Comparison of ENCODE assay signal across 9 cellular contexts in the genomic region with DNA sequence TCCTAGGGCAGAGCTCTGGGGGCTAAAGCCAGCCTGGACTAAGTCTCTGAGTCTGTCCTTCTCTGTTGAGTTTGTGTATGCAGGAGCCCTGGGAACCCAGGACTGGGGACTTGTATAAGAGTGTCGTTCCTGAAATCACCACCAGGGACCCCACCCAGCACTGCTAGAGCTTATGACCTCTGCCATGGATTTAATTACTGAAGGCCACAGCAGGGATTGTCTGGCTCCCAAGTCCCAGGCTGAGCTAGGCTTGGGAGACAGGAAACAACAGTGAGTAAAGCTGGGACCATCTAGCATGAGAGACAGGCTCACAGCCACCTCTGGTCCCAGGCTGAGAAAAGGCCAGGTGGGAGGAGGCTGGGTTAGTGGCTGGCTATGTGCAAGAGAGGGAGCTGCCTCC. TPM values are rescaled to one million over a fixed set of nuclear protein-coding genes. Genes with fewer than 3 reads are reported as not detected.
DNase-seq lines count a peak whose midpoint lies in the region; ATAC-seq and TF ChIP-seq lines count a peak whose summit lies in the region.
"Had no signal": no experiment of that assay in that cellular context is flagged by ENCODE, and none has a peak within 500 bp of the region (broad histone marks: within the 10 kb centered on the region; RNA-seq: fewer than 3 reads in every experiment).

No MANE protein-coding gene starts in this region.

- H3K36me3 Mint-ChIP-seq in Caco-2 (ENCODE audit: insufficient read depth, unreplicated experiment) (peaks cover 34% of the 10 kb centered on the region), H9 (ENCODE audit: insufficient read depth in 1 of 3, low read depth in 3 of 3) (peaks cover 0 to 2% (median 0%) of the 10 kb centered on the region in 3 experiments; a peak in 2 of 7 replicates)

- no peak overlapping the region for H3K23ac ChIP-seq in H9 (ENCODE audit: insufficient read length, low read depth, low read length)

- H3K4ac ChIP-seq in H9 (ENCODE audit: low read depth, low read length) = no peak overlapping the region

- H3K4me1 Mint-ChIP-seq in Caco-2 (ENCODE audit: low read depth, unreplicated experiment) (peaks cover 53% of the 10 kb centered on the region), H9 (peaks cover 10 to 17% of the 10 kb centered on the region in 2 experiments)

- no peaks in the 10 kb centered on the region for H3K27me3 Mint-ChIP-seq in Caco-2 (ENCODE audit: insufficient read depth, unreplicated experiment)
- H3K27me3 Mint-ChIP-seq in H9 (ENCODE audit: low read depth) = peaks cover 89% of the 10 kb centered on the region

- no peak overlapping the region for H3K56ac ChIP-seq in H9 (ENCODE audit: insufficient read length, low read depth, low read length)

- no peak for TF ChIP-seq POLR2A in heart left ventricle (IDR thresholded peaks at IDR 0.05)
- no peak for TF ChIP-seq POLR2A in prostate gland (IDR thresholded peaks at IDR 0.05)

- H4K20me1 ChIP-seq in H9 (ENCODE audit: control insufficient read depth, insufficient read depth, insufficient read length) (no peaks in the 10 kb centered on the region), OCI-LY3 (ENCODE audit: insufficient read depth, low read length) (no peaks in the 10 kb centered on the region)

- intact Hi-C loops in Caco-2 (cut with micrococcal nuclease; ENCODE audit: unreplicated experiment) (loop anchor here (5.0 kb wide), 1 partner anchor 57 kb away; no protein-coding TSS in a partner anchor), heart left ventricle (cut with DNase I) (loop anchor here in 2 of 10 donors (5.0 kb wide), 1 partner anchor 57 kb away; no protein-coding TSS in a partner anchor), prostate gland (cut with DNase I) (loop anchor here (2.0 to 5.0 kb wide), 2 partner anchors 37 to 57 kb away; no protein-coding TSS in a partner anchor)

- ATAC-seq in heart left ventricle (peak; percentile 53 to 83 (median 76)), GM18519 (IDR thresholded peaks at IDR 0.05; ENCODE audit: low FRiP score, unreplicated experiment) (no peak)

- H4K8ac ChIP-seq in H9 (replicated peaks; ENCODE audit: insufficient read length, low read depth, low read length) = no peak overlapping the region

- H3K14ac ChIP-seq in H9 (ENCODE audit: insufficient read depth, low read length) = no peak overlapping the region

- no peak overlapping the region for H4K5ac ChIP-seq in H9 (ENCODE audit: insufficient read length, low read depth, low read length)

- no peak overlapping the region for H2BK15ac ChIP-seq in H9 (ENCODE audit: low read depth, low read length)

- no peaks in the 10 kb centered on the region for H3K79me2 ChIP-seq in H9 (ENCODE audit: insufficient read depth, low read length)
- H3K79me2 ChIP-seq in OCI-LY3 (ENCODE audit: low read length) = no peaks in the 10 kb centered on the region

- H3K4me1 ChIP-seq in Caco-2 (peaks cover 58% of the 10 kb centered on the region), H9 (ENCODE audit: insufficient read depth, low read length) (no peaks in the 10 kb centered on the region), OCI-LY3 (ENCODE audit: low read length) (no peaks in the 10 kb centered on the region), heart left ventricle (peaks cover 0 to 42% (median 20%) of the 10 kb centered on the region in 12 donors), prostate gland (replicated peaks) (peaks cover 6% of the 10 kb centered on the region)

- no peak overlapping the region for H3T11ph ChIP-seq in H9 (ENCODE audit: low read length)

- TF ChIP-seq CTCF in Caco-2 (IDR thresholded peaks at IDR 0.05; ENCODE audit: insufficient read depth in 1 of 2, low read depth in 1 of 2, low read length in 1 of 2, severe bottlenecking in 1 of 2, unreplicated experiment in 1 of 2) (peak; percentile 70 to 72), H9 (conservative IDR thresholded peaks at IDR 0.05) (peak; percentile 74), OCI-LY3 (IDR thresholded peaks at IDR 0.05; ENCODE audit: low read depth, low read length) (peak; percentile 19; the same call in 1 of the 2 replicates), heart left ventricle (IDR thresholded peaks at IDR 0.05) (peak; percentile 47 to 73 (median 66)), prostate gland (IDR thresholded peaks at IDR 0.05) (peak in 3 of 4 experiments; percentile 24 to 62 (median 49))

- H3K9ac ChIP-seq in H9 (ENCODE audit: extremely low read depth, insufficient read length, low read length) = no peak overlapping the region
- H3K9ac ChIP-seq in OCI-LY3 (ENCODE audit: low read length) = no peak overlapping the region

- H2AFZ ChIP-seq in H9 (ENCODE audit: low read length) (no peak overlapping the region), OCI-LY3 (ENCODE audit: low read depth, low read length) (no peak overlapping the region)

- no peak overlapping the region for H2BK120ac ChIP-seq in H9 (ENCODE audit: low read depth, low read length, poor library complexity, severe bottlenecking)

- no peak overlapping the region for H4K91ac ChIP-seq in H9 (ENCODE audit: insufficient read length, low read depth, low read length)

- H3K9me3 Mint-ChIP-seq in Caco-2 (ENCODE audit: unreplicated experiment) = peaks cover 7% of the 10 kb centered on the region
- no peaks in the 10 kb centered on the region; a peak in 1 of 5 replicates for H3K9me3 Mint-ChIP-seq in H9

- H3K27ac Mint-ChIP-seq in Caco-2 (ENCODE audit: unreplicated experiment) (peak overlapping the region; percentile 71), H9 (no peak overlapping the region; a peak in 1 of 7 replicates)

- H3K23me2 ChIP-seq in H9 (ENCODE audit: insufficient read length, low read depth, low read length, poor library complexity, severe bottlenecking) = peaks cover 6% of the 10 kb centered on the region

- no peaks in the 10 kb centered on the region for H3K9me3 ChIP-seq in Caco-2
- no peaks in the 10 kb centered on the region for H3K9me3 ChIP-seq in H9 (ENCODE audit: control insufficient read depth, low read depth, low read length)
- no peaks in the 10 kb centered on the region for H3K9me3 ChIP-seq in OCI-LY3 (ENCODE audit: insufficient read depth, low read length)
- no peaks in the 10 kb centered on the region for H3K9me3 ChIP-seq in heart left ventricle
- no peaks in the 10 kb centered on the region for H3K9me3 ChIP-seq in prostate gland

- H2AK5ac ChIP-seq in H9 (ENCODE audit: insufficient read length, low read length) = no peak overlapping the region

- no peaks in the 10 kb centered on the region for H3K79me1 ChIP-seq in H9 (ENCODE audit: insufficient read depth, low read depth, low read length, poor library complexity, severe bottlenecking)

- no TSS peak for BruUV-seq in Caco-2 (replicated peaks; lab: Mats Ljungman, UMichigan)

- no peaks in the 10 kb centered on the region for H3K36me3 ChIP-seq in Caco-2 (ENCODE audit: control insufficient read depth, insufficient read depth, low read length)
- no peaks in the 10 kb centered on the region for H3K36me3 ChIP-seq in OCI-LY3 (replicated peaks; ENCODE audit: low read depth, low read length)
- no peaks in the 10 kb centered on the region for H3K36me3 ChIP-seq in heart left ventricle
- no peaks in the 10 kb centered on the region for H3K36me3 ChIP-seq in prostate gland

- H2BK12ac ChIP-seq in H9 (ENCODE audit: insufficient read length, low read depth, low read length) = no peak overlapping the region

- no peak overlapping the region for H3K18ac ChIP-seq in H9 (ENCODE audit: insufficient read length, low read depth, low read length)

- POLR2A ChIA-PET in Caco-2 (lab: Charles Lee) = interaction anchor here (1.1 to 1.7 kb wide), 2 partner anchors 12 to 41 kb away, joined by 4 to 7 read pairs; no protein-coding TSS in a partner anchor

- H2BK5ac ChIP-seq in H9 (ENCODE audit: insufficient read length, low read length) = no peak overlapping the region

- DNase-seq in Caco-2 (peak; percentile 82 to 86), H9 (peak; percentile 78), heart left ventricle (peak in 4 of 5 donors; percentile 56 to 69 (median 65)), prostate gland (ENCODE audit: low spot score) (no peak), OCI-M2 (lab: John Stamatoyannopoulos, UW; ENCODE audit: unreplicated experiment) (no peak)
- DNase-seq in activated naive CD4-positive, alpha-beta T cell treated with Interleukin-2 at 50 U/mL for 16 hours = peak; percentile 53

- no CpG with 5 or more reads among the region's 1 CpG for WGBS in H9 (ENCODE audit: extremely low coverage, insufficient read length, low lambda C conversion rate)
- WGBS in heart left ventricle, 4 donors = 0 to 18% (median 12%) methylated on average over 1 of the region's 1 CpG
- 20% methylated on average over 1 of the region's 1 CpG for WGBS in prostate gland

- H2BK20ac ChIP-seq in H9 (ENCODE audit: low read depth, low read length, poor library complexity, severe bottlenecking) = no peak overlapping the region

- H3K4me3 ChIP-seq in Caco-2 (ENCODE audit: low read depth, low read length) = no peak overlapping the region
- no peak overlapping the region for H3K4me3 ChIP-seq in OCI-LY3 (ENCODE audit: low read length)
- H3K4me3 ChIP-seq in heart left ventricle = no peak overlapping the region
- H3K4me3 ChIP-seq in prostate gland = no peak overlapping the region

- no peak overlapping the region for H3K4me2 ChIP-seq in H9 (ENCODE audit: insufficient read depth, insufficient read length, low read length)
- no peak overlapping the region for H3K4me2 ChIP-seq in OCI-LY3 (ENCODE audit: low read length)

- no peak overlapping the region for H3K27ac ChIP-seq in H9 (ENCODE audit: insufficient read length, low read depth, low read length)
- H3K27ac ChIP-seq in OCI-LY3 (ENCODE audit: low read length) = no peak overlapping the region
- peak overlapping the region in 9 of 12 donors; percentile 18 to 91 (median 59) for H3K27ac ChIP-seq in heart left ventricle
- peak overlapping the region; percentile 19 to 41 for H3K27ac ChIP-seq in prostate gland

- CTCF ChIA-PET in Caco-2 (lab: Charles Lee) = interaction anchor here (0.5 to 3.9 kb wide), 14 partner anchors 9 to 263 kb away, joined by 3 to 38 read pairs (median 4); no protein-coding TSS in a partner anchor

- H3K27me3 ChIP-seq in Caco-2 (replicated peaks; ENCODE audit: control insufficient read depth, insufficient read depth, low read length) = no peaks in the 10 kb centered on the region
- H3K27me3 ChIP-seq in H9 (ENCODE audit: insufficient read depth, low read length) = peaks cover 13% of the 10 kb centered on the region; the same call in 1 of the 2 replicates
- no peaks in the 10 kb centered on the region for H3K27me3 ChIP-seq in OCI-LY3 (ENCODE audit: low read depth, low read length)
- no peaks in the 10 kb centered on the region for H3K27me3 ChIP-seq in heart left ventricle
- no peaks in the 10 kb centered on the region for H3K27me3 ChIP-seq in prostate gland (replicated peaks; ENCODE audit: insufficient read depth)

- peak overlapping the region; percentile 17 for H3K4me3 Mint-ChIP-seq in Caco-2 (ENCODE audit: unreplicated experiment)
- H3K4me3 Mint-ChIP-seq in H9 = peak overlapping the region; percentile 14 to 32; a peak in 1 of 5 replicates

RNA-seq across cellular contexts. Expression of a gene that starts 1.4 kb away (rescaled TPM):
- total RNA-seq in Caco-2 (2022) = 86.5 and 89.0 TPM in 2 replicates
- total RNA-seq in H9 (2021) = 7.7 and 7.8 TPM in 2 replicates
- total RNA-seq in heart left ventricle = 10 to 100 TPM in 6 of 9 donors, 1 to 10 TPM in 3; 4.5 to 20.2 (median 11.1) TPM
- 10 to 100 TPM; 10.5 to 12.5 TPM for polyA plus RNA-seq in heart left ventricle
- total RNA-seq in prostate gland = 10 to 100 TPM; 78.8 to 85.3 TPM

RNA-seq across cellular contexts. Expression of a gene that starts 33.1 kb away (rescaled TPM):
- 0.57 and 0.60 TPM in 2 replicates for total RNA-seq in Caco-2 (2022)
- total RNA-seq in H9 (2021) = not detected in 2 replicates
- under 1 TPM in 4 of 9 donors, not detected in 5; 0.22 to 0.39 (median 0.29) TPM for total RNA-seq in heart left ventricle
- under 1 TPM; 0.11 to 0.15 TPM for polyA plus RNA-seq in heart left ventricle
- 1 to 10 TPM in 1 of 2 donors, under 1 TPM in 1; 0.77 to 2.4 TPM for total RNA-seq in prostate gland
- total RNA-seq: T-helper 1 cell treated with Interleukin-12 subunit alpha and Interleukin-12 subunit beta and Interleukin-4 antibody, amounts not matched to agents 30 ng/mL and 1 ng/mL, for 36 hours had no signal

Comparison
In these comparisons a context has a peak if more than half of its experiments do, and no peak if none do; other contexts are left out.
1. DNase-seq: peak in Caco-2 (2 of 2), H9 (single experiment), activated naive CD4-positive, alpha-beta T cell treated with Interleukin-2 at 50 U/mL for 16 hours (single experiment) and heart left ventricle (4 of 5); none in prostate gland (single experiment) and OCI-M2 (single experiment).
2. CTCF ChIP-seq: peak in every context shown above with its lines; median percentile 74 in H9; 71 in Caco-2; 66 in heart left ventricle; 49 in prostate gland; 19 in OCI-LY3.
3. H3K27ac ChIP-seq: peak in heart left ventricle (9 of 12) and prostate gland (2 of 2); none in H9 (single experiment) and OCI-LY3 (single experiment).